18 cellular contexts compared by ENCODE assay signal in the genomic region with DNA sequence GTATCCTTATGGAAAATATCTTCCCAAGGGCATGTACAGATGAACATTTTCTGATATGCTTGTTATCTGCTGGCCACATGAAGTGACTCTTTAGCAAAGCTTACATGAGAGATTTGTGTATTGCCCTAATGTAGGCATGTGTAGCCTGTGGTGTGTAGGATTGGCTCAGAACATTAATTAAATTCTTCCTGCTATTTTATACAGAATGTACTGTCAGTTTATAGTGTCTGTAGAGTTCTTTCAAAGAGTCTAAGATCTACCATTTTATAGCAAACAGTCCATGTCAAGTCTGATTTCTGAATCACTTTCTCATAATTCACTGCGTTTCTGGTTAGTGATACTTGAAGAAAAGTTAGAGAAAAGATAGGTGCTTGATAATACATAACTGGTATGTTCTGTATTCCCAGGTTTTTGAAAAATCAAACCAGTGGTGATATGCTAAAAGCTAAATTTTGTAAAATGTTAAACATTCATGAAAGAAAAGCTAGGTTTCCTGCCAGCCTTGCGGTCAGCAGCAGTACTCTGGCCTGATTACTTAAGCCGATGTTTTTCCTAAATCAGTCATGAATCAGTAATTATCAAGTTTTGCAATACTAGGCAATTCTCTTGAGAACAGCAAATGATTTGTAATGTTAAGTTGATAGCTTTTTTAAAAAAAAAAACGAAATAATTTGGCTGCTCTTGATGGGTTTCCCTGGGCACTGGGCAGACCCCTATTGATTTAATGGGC. TPM values are rescaled to one million over a fixed set of nuclear protein-coding genes. Genes with fewer than 3 reads are reported as not detected.
DNase-seq lines count a peak whose midpoint lies in the region; ATAC-seq and TF ChIP-seq lines count a peak whose summit lies in the region.
"Had no signal": no experiment of that assay in that cellular context is flagged by ENCODE, and none has a peak within 500 bp of the region (broad histone marks: within the 10 kb centered on the region; RNA-seq: fewer than 3 reads in every experiment).

No MANE protein-coding gene starts in this region.

- H3K4me1 ChIP-seq in endodermal cell (ENCODE audit: control insufficient read depth, insufficient read depth, low read length): no peaks in the 10 kb centered on the region
- H3K4me1 ChIP-seq: parathyroid adenoma had no signal

- H3K36me3 Mint-ChIP-seq in endodermal cell (ENCODE audit: low read depth): no peaks in the 10 kb centered on the region
- H3K36me3 Mint-ChIP-seq: stimulated activated effector memory CD8-positive, alpha-beta T cell treated with anti-CD3 and anti-CD28 coated beads, Interleukin-12 subunit alpha, Interleukin-12 subunit beta, amount 100 ng/mL, for 72 hours had no signal

- H3K4me3 ChIP-seq in SK-N-MC (no peak overlapping the region), endodermal cell (ENCODE audit: low read length) (no peak overlapping the region)
- H3K4me3 ChIP-seq: mucosa of descending colon had no signal

- in situ Hi-C loops in G401 (cut with HindIII; ENCODE audit: low sequenced_read_pairs): no loop called here

- WGBS in endodermal cell (ENCODE audit: insufficient coverage in 1 of 2, insufficient read length in 1 of 2), 2 experiments: 87 to 100% methylated on average over 2 to 4 of the region's 4 CpGs

- no peak overlapping the region for H3K27ac Mint-ChIP-seq in endodermal cell
- H3K27ac Mint-ChIP-seq: effector memory CD8-positive, alpha-beta T cell; stimulated activated effector memory CD8-positive, alpha-beta T cell treated with anti-CD3 and anti-CD28 coated beads, Interleukin-12 subunit alpha, Interleukin-12 subunit beta, amount 100 ng/mL, for 72 hours had no signal

- no peak for TF ChIP-seq CTCF in endodermal cell (conservative IDR thresholded peaks at IDR 0.05)

- DNase-seq in G401 (ENCODE audit: low spot score) (peak; percentile 4), SK-N-MC (ENCODE audit: low read depth, low spot score) (no peak), fibroblast of the conjunctiva (ENCODE audit: low read depth) (peak; percentile 53), sciatic nerve (ENCODE audit: low spot score) (no peak), endodermal cell (no peak)
- no peak for DNase-seq in stimulated activated CD4-positive, alpha-beta T cell treated with anti-CD3 and anti-CD28 coated beads, Interleukin-4, amount 100 ng/mL, for 4 hours
- DNase-seq: activated CD4-positive, CD25-positive, alpha-beta regulatory T cell treated with anti-CD3 and anti-CD28 coated beads, Interleukin-2, amount 50 U/mL, for 72 hours; activated T-cell treated with anti-CD3 and anti-CD28 coated beads, Interleukin-2, amount 50 U/mL, for 1 hour; amygdala; effector memory CD8-positive, alpha-beta T cell; mucosa of descending colon; stimulated activated CD4-positive, alpha-beta T cell treated with anti-CD3 and anti-CD28 coated beads, Interleukin-2, amount 100 ng/mL, for 48 hours had no signal

- H3K27ac ChIP-seq in SK-N-MC (no peak overlapping the region), endodermal cell (ENCODE audit: low read depth, low read length) (no peak overlapping the region)
- H3K27ac ChIP-seq: parathyroid adenoma had no signal

- no peaks in the 10 kb centered on the region for H3K27me3 ChIP-seq in endodermal cell (ENCODE audit: control insufficient read depth, insufficient read depth, low read length, poor library complexity, severe bottlenecking)

- H3K9me3 Mint-ChIP-seq in endodermal cell: no peaks in the 10 kb centered on the region

- no peaks in the 10 kb centered on the region for H3K27me3 Mint-ChIP-seq in endodermal cell (ENCODE audit: insufficient read depth)
- H3K27me3 Mint-ChIP-seq: effector memory CD8-positive, alpha-beta T cell had no signal

- ATAC-seq in sciatic nerve (peak; percentile 79), GM18873 (IDR thresholded peaks at IDR 0.05; ENCODE audit: low FRiP score, unreplicated experiment) (no peak), HG03196 (IDR thresholded peaks at IDR 0.05; ENCODE audit: unreplicated experiment) (no peak)
- ATAC-seq: effector memory CD8-positive, alpha-beta T cell; HCT116; mucosa of descending colon; stimulated activated effector memory CD8-positive, alpha-beta T cell treated with anti-CD3 and anti-CD28 coated beads, Interleukin-12 subunit alpha, Interleukin-12 subunit beta, amount 100 ng/mL, for 72 hours had no signal

- intact Hi-C loops in sciatic nerve (cut with DNase I): no loop called here

- H3K4me1 Mint-ChIP-seq in endodermal cell: no peaks in the 10 kb centered on the region
- H3K4me1 Mint-ChIP-seq: stimulated activated effector memory CD8-positive, alpha-beta T cell treated with anti-CD3 and anti-CD28 coated beads, Interleukin-12 subunit alpha, Interleukin-12 subunit beta, amount 100 ng/mL, for 72 hours had no signal

- H3K4me3 Mint-ChIP-seq in endodermal cell: no peak overlapping the region
- H3K4me3 Mint-ChIP-seq: effector memory CD8-positive, alpha-beta T cell; stimulated activated effector memory CD8-positive, alpha-beta T cell treated with anti-CD3 and anti-CD28 coated beads, Interleukin-12 subunit alpha, Interleukin-12 subunit beta, amount 100 ng/mL, for 72 hours had no signal

- H3K9me3 ChIP-seq in SK-N-MC (ENCODE audit: low read depth, low read length) (no peaks in the 10 kb centered on the region), endodermal cell (ENCODE audit: control insufficient read depth, low read length) (no peaks in the 10 kb centered on the region)
- H3K9me3 ChIP-seq: mucosa of descending colon had no signal

- no peaks in the 10 kb centered on the region for H3K36me3 ChIP-seq in SK-N-MC (ENCODE audit: insufficient read depth, low read length)
- H3K36me3 ChIP-seq in endodermal cell (ENCODE audit: control insufficient read depth, insufficient read depth, low read length): no peaks in the 10 kb centered on the region

- H3K9ac ChIP-seq in SK-N-MC (ENCODE audit: insufficient read length) (peak overlapping the region; percentile 17), endodermal cell (ENCODE audit: extremely low read depth, low read length, poor library complexity, severe bottlenecking) (no peak overlapping the region)
- H3K9ac ChIP-seq: parathyroid adenoma had no signal

RNA-seq across cellular contexts. Expression of gene EFEMP1, which starts 30.9 kb away (rescaled TPM):
- total RNA-seq in G401 (2014; rRNA removed; shearing (Covaris generic)): 0.18 TPM in 1 of 2 replicates, not detected in the other
- 139 TPM for total RNA-seq in sciatic nerve
- 1 to 10 TPM; 2.6 to 3.3 TPM for total RNA-seq in endodermal cell
- 10.0 TPM for polyA plus RNA-seq in endodermal cell (2013, experiment 1 of 2)
- polyA plus RNA-seq in endodermal cell (2013, experiment 2 of 2): 11.8 TPM
- total RNA-seq: HT-29 had no signal

Comparison
In these comparisons a context has a peak if more than half of its experiments do, and no peak if none do; other contexts are left out.
1. DNase-seq: peak in G401 (single experiment) and fibroblast of the conjunctiva (single experiment); none in SK-N-MC (single experiment), sciatic nerve (single experiment), endodermal cell (single experiment) and stimulated activated CD4-positive, alpha-beta T cell treated with anti-CD3 and anti-CD28 coated beads, Interleukin-4, amount 100 ng/mL, for 4 hours (0 of 2).
2. RNA of gene EFEMP1, which starts 30.9 kb away (total RNA-seq): 139 TPM in sciatic nerve (single experiment); 2.6 to 3.3 TPM in endodermal cell and 0.18 TPM in G401; every median in the first group is over 10 times any median in the second.